Comparison of ENCODE assay signal across 8 cellular contexts in the genomic region with DNA sequence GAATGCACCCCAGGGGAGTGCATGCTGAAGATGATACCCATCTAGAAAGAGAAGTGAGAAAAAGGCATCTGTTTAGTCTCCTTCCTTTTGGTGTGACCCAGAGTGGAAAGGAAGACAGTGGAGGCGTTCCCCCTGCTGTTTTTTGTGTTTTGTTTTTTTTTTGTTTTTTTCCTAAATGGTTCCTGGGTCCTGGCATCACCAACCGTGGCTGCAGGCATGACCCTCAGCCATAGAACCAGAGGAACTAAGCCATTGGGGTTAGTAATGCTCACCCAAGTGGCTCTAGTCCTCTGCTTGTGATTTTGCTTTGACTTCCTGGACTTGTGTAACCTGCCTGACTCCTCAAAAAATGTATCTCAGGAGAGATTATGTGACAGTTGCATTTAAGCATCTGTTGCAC.
"Had no signal": no experiment of that assay in that cellular context is flagged by ENCODE, and none has a peak within 500 bp of the region (broad histone marks: within the 10 kb centered on the region; RNA-seq: fewer than 3 reads in every experiment).

No MANE protein-coding gene starts in this region.

- H3K4me3 ChIP-seq: GM12878 had no signal

- FAIRE-seq: G401.6, GM12878, GM12891, GM12892, GM18507, GM19239 had no signal

- DNase-seq: GDM1, GF-D8 had no signal
